1 cellular context compared by ENCODE assay signal in the genomic region with DNA sequence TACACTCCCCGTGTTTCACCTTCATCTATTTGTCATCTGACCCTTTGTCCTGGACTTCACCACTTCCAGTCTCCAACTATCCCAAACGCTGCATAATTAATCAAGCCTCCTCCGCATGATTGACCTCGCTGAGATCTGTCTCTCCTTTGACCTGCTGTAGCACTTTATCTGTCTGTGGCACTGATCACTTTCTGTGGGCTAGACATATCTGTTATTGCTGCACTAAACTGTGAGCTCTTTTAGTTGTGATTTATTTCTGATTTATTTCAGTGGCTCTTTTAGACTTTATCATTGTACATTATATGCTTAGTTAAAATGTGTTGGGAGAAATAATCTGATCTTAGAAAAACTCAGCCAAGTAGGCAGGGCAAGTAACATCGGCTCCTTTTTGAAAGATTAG.
TF ChIP-seq lines count a peak whose summit lies in the region.

No MANE protein-coding gene starts in this region.

TF ChIP-seq in A549, 52 proteins besides CTCF, POLR2A, EP300 and RAD21:
- TF ChIP-seq, protein P1, sequence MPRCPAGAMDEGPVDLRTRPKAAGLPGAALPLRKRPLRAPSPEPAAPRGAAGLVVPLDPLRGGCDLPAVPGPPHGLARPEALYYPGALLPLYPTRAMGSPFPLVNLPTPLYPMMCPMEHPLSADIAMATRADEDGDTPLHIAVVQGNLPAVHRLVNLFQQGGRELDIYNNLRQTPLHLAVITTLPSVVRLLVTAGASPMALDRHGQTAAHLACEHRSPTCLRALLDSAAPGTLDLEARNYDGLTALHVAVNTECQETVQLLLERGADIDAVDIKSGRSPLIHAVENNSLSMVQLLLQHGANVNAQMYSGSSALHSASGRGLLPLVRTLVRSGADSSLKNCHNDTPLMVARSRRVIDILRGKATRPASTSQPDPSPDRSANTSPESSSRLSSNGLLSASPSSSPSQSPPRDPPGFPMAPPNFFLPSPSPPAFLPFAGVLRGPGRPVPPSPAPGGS (IDR thresholded peaks at IDR 0.05): no peak
- TF ChIP-seq GATA3 (IDR thresholded peaks at IDR 0.05; ENCODE audit: borderline replicate concordance): no peak
- TF ChIP-seq, protein P2, sequence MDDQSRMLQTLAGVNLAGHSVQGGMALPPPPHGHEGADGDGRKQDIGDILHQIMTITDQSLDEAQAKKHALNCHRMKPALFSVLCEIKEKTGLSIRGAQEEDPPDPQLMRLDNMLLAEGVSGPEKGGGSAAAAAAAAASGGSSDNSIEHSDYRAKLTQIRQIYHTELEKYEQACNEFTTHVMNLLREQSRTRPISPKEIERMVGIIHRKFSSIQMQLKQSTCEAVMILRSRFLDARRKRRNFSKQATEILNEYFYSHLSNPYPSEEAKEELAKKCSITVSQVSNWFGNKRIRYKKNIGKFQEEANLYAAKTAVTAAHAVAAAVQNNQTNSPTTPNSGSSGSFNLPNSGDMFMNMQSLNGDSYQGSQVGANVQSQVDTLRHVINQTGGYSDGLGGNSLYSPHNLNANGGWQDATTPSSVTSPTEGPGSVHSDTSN (IDR thresholded peaks at IDR 0.05): no peak
- TF ChIP-seq, protein P3, sequence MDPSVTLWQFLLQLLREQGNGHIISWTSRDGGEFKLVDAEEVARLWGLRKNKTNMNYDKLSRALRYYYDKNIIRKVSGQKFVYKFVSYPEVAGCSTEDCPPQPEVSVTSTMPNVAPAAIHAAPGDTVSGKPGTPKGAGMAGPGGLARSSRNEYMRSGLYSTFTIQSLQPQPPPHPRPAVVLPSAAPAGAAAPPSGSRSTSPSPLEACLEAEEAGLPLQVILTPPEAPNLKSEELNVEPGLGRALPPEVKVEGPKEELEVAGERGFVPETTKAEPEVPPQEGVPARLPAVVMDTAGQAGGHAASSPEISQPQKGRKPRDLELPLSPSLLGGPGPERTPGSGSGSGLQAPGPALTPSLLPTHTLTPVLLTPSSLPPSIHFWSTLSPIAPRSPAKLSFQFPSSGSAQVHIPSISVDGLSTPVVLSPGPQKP (IDR thresholded peaks at IDR 0.05; ENCODE audit: low read depth, low read length): no peak
- TF ChIP-seq HOXB5 (CRISPR knock-in tag; IDR thresholded peaks at IDR 0.05): no peak
- no peak for TF ChIP-seq CBX2 (IDR thresholded peaks at IDR 0.05; ENCODE audit: borderline replicate concordance, low read depth)
- no peak for TF ChIP-seq HOXA7 (CRISPR knock-in tag; IDR thresholded peaks at IDR 0.05)
